ENCODE assay signal across 8 cellular contexts in genomic region chr1:30778156-30778978, GRCh38. TPM values are rescaled to one million over a fixed set of nuclear protein-coding genes. Genes with fewer than 3 reads are reported as not detected.
DNase-seq lines count a peak whose midpoint lies in the region; ATAC-seq, FAIRE-seq and TF ChIP-seq lines count a peak whose summit lies in the region.

No MANE protein-coding gene starts in this region.

- in situ Hi-C loops in KBM-7 (cut with MboI; ENCODE audit: low pct_unique_long_range_greater_than_20kb, low sequenced_read_pairs), result loop anchor here (5.0 kb wide), 1 partner anchor 56 kb away; the partner anchor contains the start of gene MATN1

- H3K27ac Mint-ChIP-seq in T-helper 17 cell, result peak overlapping the region; percentile 81

- no peak overlapping the region for H3K27ac ChIP-seq in kidney (ENCODE audit: low read depth in 2 of 2, low read length in 2 of 2)

- no peaks in the 10 kb centered on the region for H3K36me3 ChIP-seq in kidney (ENCODE audit: control insufficient read depth in 1 of 2, insufficient read depth in 2 of 2, low read length in 2 of 2)

- H3K4me1 ChIP-seq in kidney (ENCODE audit: control insufficient read depth in 1 of 2, insufficient read depth in 1 of 2, low read depth in 1 of 2, low read length in 2 of 2), result peaks cover 4 to 5% of the 10 kb centered on the region in 2 donors

- H3K9ac ChIP-seq in kidney (ENCODE audit: low read length in 2 of 2), result no peak overlapping the region

- H3K4me1 Mint-ChIP-seq in T-helper 17 cell, result peaks cover 19% of the 10 kb centered on the region

- ATAC-seq in T-helper 17 cell (no peak), GM21529 (IDR thresholded peaks at IDR 0.05; ENCODE audit: unreplicated experiment) (no peak), GM18519 (IDR thresholded peaks at IDR 0.05; ENCODE audit: low FRiP score, unreplicated experiment) (no peak)

- no peak overlapping the region for H3K4me3 ChIP-seq in kidney (ENCODE audit: low read length in 2 of 2)

- no peak for TF ChIP-seq CTCF in kidney (IDR thresholded peaks at IDR 0.05; ENCODE audit: borderline replicate concordance, extremely low read depth, insufficient read depth)

- no peak for FAIRE-seq in kidney (lab: Jason Lieb, UNC)

- H3K4me3 Mint-ChIP-seq in T-helper 17 cell, result no peak overlapping the region

- H3K27me3 Mint-ChIP-seq in T-helper 17 cell, result no peaks in the 10 kb centered on the region

- no peaks in the 10 kb centered on the region for H3K36me3 Mint-ChIP-seq in T-helper 17 cell (ENCODE audit: low read depth)

- peak; percentile 77 for DNase-seq in DMS153 treated with DMSO at 0.1 percent for 48 hours (lab: John Stamatoyannopoulos, UW; ENCODE audit: unreplicated experiment)
- peak; percentile 56 for DNase-seq in KBM-7
- no peak for DNase-seq in T-helper 17 cell
- peak; percentile 76 for DNase-seq in kidney
- no peak for DNase-seq in 8988T
- no peak for DNase-seq in T-helper 2 cell

- H3K9me3 ChIP-seq in T-helper 17 cell (ENCODE audit: control insufficient read depth, low read length, poor library complexity, severe bottlenecking) (no peaks in the 10 kb centered on the region), kidney (ENCODE audit: control insufficient read depth in 1 of 2, low read length in 2 of 2) (no peaks in the 10 kb centered on the region)

- intact Hi-C loops in kidney (cut with DNase I), result loop anchor here (5.0 kb wide), 1 partner anchor 56 kb away; the partner anchor contains the start of gene MATN1

RNA-seq across cellular contexts. Expression of gene LAPTM5, which starts 20.8 kb away (rescaled TPM):
- 100 to 1,000 TPM; 563 to 601 TPM for total RNA-seq in T-helper 17 cell
- total RNA-seq in kidney, result 108 TPM
- polyA plus RNA-seq in kidney (ENCODE audit: insufficient read depth, low read depth, low replicate concordance), result 23.5 TPM

RNA-seq across cellular contexts. Expression of gene MATN1, which starts 55.0 kb away (rescaled TPM):
- total RNA-seq in T-helper 17 cell (1 to 10 TPM; 2.1 to 3.7 TPM), kidney (0.13 TPM)
- polyA plus RNA-seq in kidney (ENCODE audit: insufficient read depth, low read depth, low replicate concordance), result not detected

Comparison
In these comparisons a context has a peak if more than half of its experiments do, and no peak if none do; other contexts are left out.
1. DNase-seq: peak in DMS153 treated with DMSO at 0.1 percent for 48 hours (single experiment), KBM-7 (single experiment) and kidney (single experiment); none in T-helper 17 cell (0 of 3), 8988T (single experiment) and T-helper 2 cell (0 of 5).